8 cellular contexts compared by ENCODE assay signal in the genomic region with DNA sequence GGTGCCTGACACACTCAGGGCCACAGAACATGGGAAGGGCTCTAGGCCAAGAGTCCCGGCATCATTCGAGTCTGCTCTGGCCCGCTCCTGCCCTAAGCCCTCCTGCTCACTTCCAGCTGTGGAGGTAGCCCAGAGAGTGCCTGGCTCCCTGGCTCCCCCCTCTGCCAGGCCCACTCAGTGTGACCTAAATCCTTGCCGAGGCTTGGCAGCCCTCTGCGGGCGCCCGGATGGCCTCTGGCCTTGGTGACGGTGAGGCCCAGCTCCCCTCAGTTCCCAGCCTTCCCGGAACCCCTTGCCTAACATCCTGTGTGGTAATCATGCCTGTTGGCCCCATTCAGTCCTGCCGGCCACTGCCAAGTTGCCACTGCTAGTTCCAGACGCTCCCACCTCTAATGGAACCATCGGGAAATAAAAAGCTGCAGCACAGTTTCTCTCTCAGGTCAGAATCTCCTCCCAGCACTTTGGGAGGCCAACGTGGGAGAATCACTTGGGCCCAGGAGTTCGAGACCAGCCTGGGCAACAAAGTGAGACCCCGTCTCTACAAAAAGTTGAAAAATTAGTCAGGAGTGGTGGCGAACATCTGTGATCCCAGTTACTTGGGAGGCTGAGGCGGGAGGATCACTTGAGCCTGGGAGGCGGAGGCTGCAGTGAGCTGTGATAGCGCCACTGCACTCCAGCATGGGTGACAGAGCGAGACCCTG. TPM values are rescaled to one million over a fixed set of nuclear protein-coding genes. Genes with fewer than 3 reads are reported as not detected.
A peak's percentile ranks its signal among the peaks of the same experiment; 100 is the strongest.
DNase-seq lines count a peak whose midpoint lies in the region; ATAC-seq and TF ChIP-seq lines count a peak whose summit lies in the region.

No MANE protein-coding gene starts in this region.

- intact Hi-C loops in esophagus muscularis mucosa (cut with DNase I): no loop called here
- intact Hi-C loops in Calu3 (cut with micrococcal nuclease; ENCODE audit: unreplicated experiment): no loop called here

- no peaks in the 10 kb centered on the region for H3K36me3 ChIP-seq in esophagus muscularis mucosa

- CTCF ChIA-PET in Calu3 (lab: Charles Lee): interaction anchor here (0.7 to 1.2 kb wide), 3 partner anchors 8 to 776 kb away, joined by 3 to 5 read pairs (median 4); no protein-coding TSS in a partner anchor

- TF ChIP-seq POLR2A in esophagus muscularis mucosa (IDR thresholded peaks at IDR 0.05; ENCODE audit: low read depth): peak; percentile 10

- peaks cover 3% of the 10 kb centered on the region for H3K27me3 Mint-ChIP-seq in nephron (ENCODE audit: low read depth)
- no peaks in the 10 kb centered on the region for H3K27me3 Mint-ChIP-seq in Calu3 (ENCODE audit: unreplicated experiment)

- WGBS in esophagus muscularis mucosa: 69% methylated on average over 15 of the region's 20 CpGs

- H3K9me3 ChIP-seq in esophagus muscularis mucosa: no peaks in the 10 kb centered on the region

- peaks cover 17% of the 10 kb centered on the region for H3K4me1 Mint-ChIP-seq in nephron
- H3K4me1 Mint-ChIP-seq in Calu3 (ENCODE audit: low read depth, unreplicated experiment): peaks cover 14% of the 10 kb centered on the region

- H3K27ac ChIP-seq in esophagus muscularis mucosa (replicated peaks in 1 of 4): peak overlapping the region; percentile 86 to 96 (median 94)

- H3K4me3 ChIP-seq in esophagus muscularis mucosa: no peak overlapping the region

- H3K9me3 Mint-ChIP-seq in nephron (no peaks in the 10 kb centered on the region), Calu3 (ENCODE audit: low read depth, unreplicated experiment) (no peaks in the 10 kb centered on the region)

- BruUV-seq in Calu3 (replicated peaks; lab: Mats Ljungman, UMichigan): no TSS peak

- no peaks in the 10 kb centered on the region for H3K27me3 ChIP-seq in esophagus muscularis mucosa

- TF ChIP-seq EP300 in esophagus muscularis mucosa (IDR thresholded peaks at IDR 0.05): peak; percentile 24

- H3K27ac Mint-ChIP-seq in nephron (peak overlapping the region in 2 of 3 experiments; percentile 55 to 84), Calu3 (ENCODE audit: unreplicated experiment) (no peak overlapping the region)

- H3K36me3 Mint-ChIP-seq in nephron (ENCODE audit: low read depth) (peaks cover 15% of the 10 kb centered on the region), Calu3 (ENCODE audit: insufficient read depth, unreplicated experiment) (peaks cover 17% of the 10 kb centered on the region)

- peaks cover 41 to 50% (median 47%) of the 10 kb centered on the region in 4 donors for H3K4me1 ChIP-seq in esophagus muscularis mucosa

- no peak for TF ChIP-seq CTCF in esophagus muscularis mucosa (IDR thresholded peaks at IDR 0.05)
- no peak for TF ChIP-seq CTCF in nephron (IDR thresholded peaks at IDR 0.05; ENCODE audit: unreplicated experiment in 3 of 3)
- TF ChIP-seq CTCF in Calu3 (IDR thresholded peaks at IDR 0.05; ENCODE audit: unreplicated experiment): no peak

- no peak for ATAC-seq in activated CD4-positive, CD25-positive, alpha-beta regulatory T cell treated with anti-CD3 and anti-CD28 coated beads, Interleukin-2, amount 50 U/mL, for 24 hours
- ATAC-seq in HG03280 (IDR thresholded peaks at IDR 0.05; ENCODE audit: unreplicated experiment) (no peak), HG02798 (IDR thresholded peaks at IDR 0.05; ENCODE audit: poor library complexity, unreplicated experiment) (no peak)

- DNase-seq in AG08395 (ENCODE audit: low spot score) (peak; percentile 80), MV-4-11 (lab: John Stamatoyannopoulos, UW) (peak; percentile 79), esophagus muscularis mucosa (ENCODE audit: extremely low spot score) (peak; percentile 95), Calu3 (no peak)

- H3K4me3 Mint-ChIP-seq in nephron (peak overlapping the region; percentile 68 to 75 (median 72)), Calu3 (ENCODE audit: low read depth, unreplicated experiment) (no peak overlapping the region)

RNA-seq across cellular contexts. Expression of gene H6PD, which starts 1.2 kb away (rescaled TPM):
- 10 to 100 TPM; 31.1 to 54.4 (median 38.4) TPM for total RNA-seq in esophagus muscularis mucosa
- 18.0 TPM in 2 replicates for total RNA-seq in Calu3 (2022)

RNA-seq across cellular contexts. Expression of gene SPSB1, which starts 59.3 kb away (rescaled TPM):
- total RNA-seq in esophagus muscularis mucosa (100 to 1,000 TPM in 2 of 4 donors, 10 to 100 TPM in 2; 61.0 to 104 (median 97.4) TPM), Calu3 (2022) (4.9 and 5.8 TPM in 2 replicates)
